ENCODE assay signal across 1 cellular context in genomic region chr19:47133021-47133471, GRCh38.
TF ChIP-seq lines count a peak whose summit lies in the region.

No MANE protein-coding gene starts in this region.

TF ChIP-seq in HEK293, 187 proteins besides CTCF, POLR2A, EP300 and RAD21 (continued from another document and continues in another):
- TF ChIP-seq ZBTB44 (tag by site-specific recombination; IDR thresholded peaks at IDR 0.05) (no peak), ZNF24 (tag by site-specific recombination; IDR thresholded peaks at IDR 0.05) (no peak), ZNF37A (tag by site-specific recombination; IDR thresholded peaks at IDR 0.05) (no peak), ZNF248 (tag by site-specific recombination; IDR thresholded peaks at IDR 0.05) (no peak), ZNF660 (tag by site-specific recombination; IDR thresholded peaks at IDR 0.05) (no peak), SP2 (tag by site-specific recombination; IDR thresholded peaks at IDR 0.05) (no peak), PRDM1 (tag by site-specific recombination; IDR thresholded peaks at IDR 0.05) (no peak), ZNF785 (tag by site-specific recombination; IDR thresholded peaks at IDR 0.05) (no peak), ZBTB7A (tag by site-specific recombination; IDR thresholded peaks at IDR 0.05; ENCODE audit: low read depth) (no peak), KLF10 (tag by site-specific recombination; IDR thresholded peaks at IDR 0.05) (no peak), ZNF10 (tag by site-specific recombination; IDR thresholded peaks at IDR 0.05) (no peak), ZNF555 (tag by site-specific recombination; conservative IDR thresholded peaks at IDR 0.05) (no peak), ZNF837 (tag by site-specific recombination; IDR thresholded peaks at IDR 0.05) (no peak), ZNF701 (tag by site-specific recombination; IDR thresholded peaks at IDR 0.05) (no peak), ZNF561 (tag by site-specific recombination; IDR thresholded peaks at IDR 0.05; ENCODE audit: borderline replicate concordance) (no peak), KLF9 (tag by site-specific recombination; IDR thresholded peaks at IDR 0.05; ENCODE audit: low read depth) (no peak), ZNF133 (tag by site-specific recombination; IDR thresholded peaks at IDR 0.05) (no peak), ZNF132 (tag by site-specific recombination; IDR thresholded peaks at IDR 0.05; ENCODE audit: borderline replicate concordance) (no peak), ZFP3 (tag by site-specific recombination; IDR thresholded peaks at IDR 0.05; ENCODE audit: low read depth) (no peak), HOXC10 (CRISPR knock-in tag; IDR thresholded peaks at IDR 0.05) (no peak), ZBTB6 (tag by site-specific recombination; IDR thresholded peaks at IDR 0.05) (no peak), ZNF692 (tag by site-specific recombination; IDR thresholded peaks at IDR 0.05) (0 out of 2 replicates have a peak, but pooled peaks have one; percentile 31), ZNF623 (tag by site-specific recombination; IDR thresholded peaks at IDR 0.05) (peak; percentile 93), PRDM6 (tag by site-specific recombination; IDR thresholded peaks at IDR 0.05) (no peak; the same call in 1 of the 2 replicates), SP7 (tag by site-specific recombination; IDR thresholded peaks at IDR 0.05) (peak; percentile 79), ZBTB17 (tag by site-specific recombination; IDR thresholded peaks at IDR 0.05) (peak; percentile 78), ZNF302 (tag by site-specific recombination; IDR thresholded peaks at IDR 0.05; ENCODE audit: low read depth) (no peak), HIC1 (tag by site-specific recombination; IDR thresholded peaks at IDR 0.05) (no peak), ZNF639 (tag by site-specific recombination; IDR thresholded peaks at IDR 0.05) (no peak), ZNF610 (tag by site-specific recombination; IDR thresholded peaks at IDR 0.05; ENCODE audit: borderline replicate concordance) (no peak), TCF7L2 (IDR thresholded peaks at IDR 0.05; ENCODE audit: borderline replicate concordance, low read depth, low read length) (no peak), ZEB2 (tag by site-specific recombination; IDR thresholded peaks at IDR 0.05) (no peak), ZNF350 (tag by site-specific recombination; IDR thresholded peaks at IDR 0.05) (no peak), ZBTB49 (tag by site-specific recombination; IDR thresholded peaks at IDR 0.05; ENCODE audit: low read depth) (no peak), ZNF621 (tag by site-specific recombination; IDR thresholded peaks at IDR 0.05) (no peak), MYNN (tag by site-specific recombination; IDR thresholded peaks at IDR 0.05; ENCODE audit: borderline replicate concordance) (no peak), ZNF580 (tag by site-specific recombination; IDR thresholded peaks at IDR 0.05) (no peak), ZBTB8A (tag by site-specific recombination; IDR thresholded peaks at IDR 0.05) (0 out of 2 replicates have a peak, but pooled peaks have one; percentile 11), ZNF704 (tag by site-specific recombination; IDR thresholded peaks at IDR 0.05) (no peak), ZNF776 (tag by site-specific recombination; IDR thresholded peaks at IDR 0.05; ENCODE audit: borderline replicate concordance) (no peak), GLI4 (tag by site-specific recombination; IDR thresholded peaks at IDR 0.05) (no peak), ZNF138 (tag by site-specific recombination; IDR thresholded peaks at IDR 0.05; ENCODE audit: borderline replicate concordance) (no peak), ZNF146 (tag by site-specific recombination; IDR thresholded peaks at IDR 0.05) (no peak), IKZF3 (tag by site-specific recombination; IDR thresholded peaks at IDR 0.05) (no peak), ZNF19 (tag by site-specific recombination; IDR thresholded peaks at IDR 0.05; ENCODE audit: low read depth) (no peak), ZNF391 (tag by site-specific recombination; IDR thresholded peaks at IDR 0.05; ENCODE audit: borderline replicate concordance, low read depth) (no peak), ZNF398 (tag by site-specific recombination; IDR thresholded peaks at IDR 0.05) (0 out of 2 replicates have a peak, but pooled peaks have one; percentile 32), ZNF214 (tag by site-specific recombination; IDR thresholded peaks at IDR 0.05; ENCODE audit: borderline replicate concordance) (no peak), SP3 (tag by site-specific recombination; IDR thresholded peaks at IDR 0.05) (no peak), ZNF777 (tag by site-specific recombination; IDR thresholded peaks at IDR 0.05; ENCODE audit: borderline replicate concordance) (no peak), ZNF830 (tag by site-specific recombination; IDR thresholded peaks at IDR 0.05; ENCODE audit: low read depth) (no peak), ZNF416 (tag by site-specific recombination; IDR thresholded peaks at IDR 0.05) (no peak), KLF8 (tag by site-specific recombination; IDR thresholded peaks at IDR 0.05) (peak; percentile 54; the same call in 1 of the 2 replicates), ZFP41 (tag by site-specific recombination; IDR thresholded peaks at IDR 0.05; ENCODE audit: borderline replicate concordance) (no peak), ZNF175 (tag by site-specific recombination; IDR thresholded peaks at IDR 0.05) (no peak), ZNF311 (tag by site-specific recombination; IDR thresholded peaks at IDR 0.05; ENCODE audit: borderline replicate concordance) (no peak)
